ENCODE assay signal across 8 cellular contexts in the genomic region with DNA sequence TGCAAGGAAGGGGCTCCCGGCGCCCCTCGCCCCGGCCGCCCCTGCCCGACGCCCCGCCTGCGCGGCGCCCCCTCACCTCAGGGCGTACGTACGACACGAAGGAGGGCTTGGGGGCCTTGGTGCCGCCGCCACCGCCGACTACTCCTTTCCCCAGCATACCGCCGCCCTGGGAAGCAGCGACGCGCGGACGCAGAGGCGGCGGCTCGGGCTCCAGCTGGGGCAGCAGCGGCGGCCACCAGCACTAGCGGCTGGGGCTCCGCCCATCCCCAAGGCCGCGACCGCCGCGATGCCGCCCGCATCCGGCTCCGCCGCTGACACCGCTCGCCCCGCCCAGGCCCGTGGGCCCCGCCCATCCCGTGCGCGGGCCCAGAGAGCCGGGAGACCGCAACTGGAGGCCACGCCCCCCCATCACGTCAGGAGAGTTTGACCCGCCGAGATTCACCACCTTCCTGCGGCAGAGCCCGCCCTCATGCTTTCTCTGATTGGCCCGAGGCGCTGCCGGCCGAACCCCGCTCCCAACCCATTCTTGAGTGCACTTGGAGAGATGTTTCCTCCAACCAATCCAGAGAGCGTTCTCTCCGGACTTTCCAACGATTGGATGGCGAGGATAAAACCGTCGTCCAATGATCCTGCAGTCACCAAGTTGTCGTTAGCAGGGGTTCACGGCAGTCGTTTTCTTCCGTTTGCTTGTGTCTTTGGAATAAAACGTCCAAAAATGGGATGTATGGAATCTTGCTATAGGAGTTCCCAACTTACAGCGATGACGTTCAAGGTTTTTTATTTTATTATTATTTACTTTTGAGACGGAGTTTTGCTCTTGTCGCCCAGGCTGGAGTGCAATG. TPM values are rescaled to one million over a fixed set of nuclear protein-coding genes. Genes with fewer than 3 reads are reported as not detected.
A peak's percentile ranks its signal among the peaks of the same experiment; 100 is the strongest.
DNase-seq lines count a peak whose midpoint lies in the region; ATAC-seq and TF ChIP-seq lines count a peak whose summit lies in the region.

A gene with protein sequence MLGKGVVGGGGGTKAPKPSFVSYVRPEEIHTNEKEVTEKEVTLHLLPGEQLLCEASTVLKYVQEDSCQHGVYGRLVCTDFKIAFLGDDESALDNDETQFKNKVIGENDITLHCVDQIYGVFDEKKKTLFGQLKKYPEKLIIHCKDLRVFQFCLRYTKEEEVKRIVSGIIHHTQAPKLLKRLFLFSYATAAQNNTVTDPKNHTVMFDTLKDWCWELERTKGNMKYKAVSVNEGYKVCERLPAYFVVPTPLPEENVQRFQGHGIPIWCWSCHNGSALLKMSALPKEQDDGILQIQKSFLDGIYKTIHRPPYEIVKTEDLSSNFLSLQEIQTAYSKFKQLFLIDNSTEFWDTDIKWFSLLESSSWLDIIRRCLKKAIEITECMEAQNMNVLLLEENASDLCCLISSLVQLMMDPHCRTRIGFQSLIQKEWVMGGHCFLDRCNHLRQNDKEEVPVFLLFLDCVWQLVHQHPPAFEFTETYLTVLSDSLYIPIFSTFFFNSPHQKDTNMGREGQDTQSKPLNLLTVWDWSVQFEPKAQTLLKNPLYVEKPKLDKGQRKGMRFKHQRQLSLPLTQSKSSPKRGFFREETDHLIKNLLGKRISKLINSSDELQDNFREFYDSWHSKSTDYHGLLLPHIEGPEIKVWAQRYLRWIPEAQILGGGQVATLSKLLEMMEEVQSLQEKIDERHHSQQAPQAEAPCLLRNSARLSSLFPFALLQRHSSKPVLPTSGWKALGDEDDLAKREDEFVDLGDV (minus strand): TSS at position 258 of the 842 bp plus-strand sequence. CDS start 101 bp downstream, at position 157.

- no peaks in the 10 kb centered on the region for H3K9me2 ChIP-seq in PC-3 (replicated peaks; ENCODE audit: low read length)

- peak within 1 kb of the TSS; percentile 89 for H2AFZ ChIP-seq in PC-3 (ENCODE audit: low read length)

- POLR2A ChIA-PET in PC-3 (lab: Charles Lee; ENCODE audit: unreplicated experiment) = no interaction called here

- H3K4me3 ChIP-seq in PC-3 (ENCODE audit: low read length) (peak within 1 kb of the TSS; percentile 76), epithelial cell of esophagus (ENCODE audit: low read length) (peak within 1 kb of the TSS; percentile 75), mononuclear cell (ENCODE audit: low read length) (peak within 1 kb of the TSS; percentile 74)

- no TSS peak for BruUV-seq in PC-3 (replicated peaks; lab: Mats Ljungman, UMichigan)

- TF ChIP-seq RAD21 in Ishikawa (IDR thresholded peaks at IDR 0.05; ENCODE audit: low read depth) = no peak

- DNase-seq in DMS114 treated with DMSO at 0.1 percent for 48 hours (lab: John Stamatoyannopoulos, UW; ENCODE audit: unreplicated experiment) (peak; percentile 98), PC-3 (peak; percentile 99), activated T-cell treated with anti-CD3 and anti-CD28 coated beads for 48 hours (ENCODE audit: low read depth) (peak; percentile 100), epithelial cell of esophagus (ENCODE audit: low read depth) (peak; percentile 100)
- peak; percentile 99 for DNase-seq in stimulated activated CD8-positive, alpha-beta memory T cell treated with anti-CD3 and anti-CD28 coated beads, Interleukin-4, amount 100 ng/mL, for 1 hour (ENCODE audit: low read depth in 2 of 2, low spot score in 1 of 2)

- H3K9me3 ChIP-seq in PC-3 (ENCODE audit: low read length) (no peaks in the 10 kb centered on the region), mononuclear cell (ENCODE audit: low read depth, low read length) (no peaks in the 10 kb centered on the region)

- peaks cover 9% of the 10 kb centered on the region; the same call in 1 of the 2 replicates for H3K4me1 ChIP-seq in PC-3 (ENCODE audit: insufficient read depth, low read length)
- peaks cover 42% of the 10 kb centered on the region for H3K4me1 ChIP-seq in mononuclear cell (ENCODE audit: insufficient read depth, low read length)

- intact Hi-C loops in PC-3 (cut with micrococcal nuclease) = loop anchor here (1.0 to 2.0 kb wide), 2 partner anchors 79 to 138 kb away; a partner anchor contains a TSS

- ATAC-seq in GM21576 (IDR thresholded peaks at IDR 0.05; ENCODE audit: unreplicated experiment) (peak; percentile 90), PC-3 (peak; percentile 94)

- no peak for TF ChIP-seq EP300 in Ishikawa (IDR thresholded peaks at IDR 0.05; ENCODE audit: borderline replicate concordance)

- no peak for TF ChIP-seq CTCF in PC-3 (conservative IDR thresholded peaks at IDR 0.05; ENCODE audit: low read depth, low read length)
- no peak for TF ChIP-seq CTCF in epithelial cell of esophagus (IDR thresholded peaks at IDR 0.05; ENCODE audit: insufficient read depth, low read depth, low read length, missing control alignments)

- H3K4me2 ChIP-seq in PC-3 (ENCODE audit: low read length) = peak within 1 kb of the TSS; percentile 95

- H4K20me1 ChIP-seq in PC-3 (ENCODE audit: low read length) = peaks cover 7% of the 10 kb centered on the region

- H3K27ac ChIP-seq in PC-3 (ENCODE audit: low read length) = peak within 1 kb of the TSS; percentile 31; the same call in 1 of the 2 replicates

- no peaks in the 10 kb centered on the region for H3F3A ChIP-seq in PC-3 (ENCODE audit: low read length, unreplicated experiment)

- H3K27me3 ChIP-seq in PC-3 (ENCODE audit: low read length) = no peaks in the 10 kb centered on the region
- H3K27me3 ChIP-seq in mononuclear cell (ENCODE audit: insufficient read depth, low read length) = no peaks in the 10 kb centered on the region

- peak within 1 kb of the TSS; percentile 86 for H3K9ac ChIP-seq in PC-3 (ENCODE audit: low read length)

- 0 out of 2 replicates have a peak, but pooled peaks cover 4% of the 10 kb centered on the region for H3K36me3 ChIP-seq in PC-3 (ENCODE audit: low read depth, low read length)

- H3K79me2 ChIP-seq in PC-3 (ENCODE audit: low read length) = peaks cover 45% of the 10 kb centered on the region

- CTCF ChIA-PET in PC-3 (lab: Charles Lee) = no interaction called here

TF ChIP-seq in Ishikawa, 13 proteins besides CTCF, POLR2A, EP300 and RAD21:
- TF ChIP-seq TEAD4 (IDR thresholded peaks at IDR 0.05) (no peak), TCF12 (IDR thresholded peaks at IDR 0.05; ENCODE audit: low read depth) (no peak), YY1 (IDR thresholded peaks at IDR 0.05; ENCODE audit: low read depth) (peak; percentile 51), CEBPB (IDR thresholded peaks at IDR 0.05) (no peak), NFIC (IDR thresholded peaks at IDR 0.05) (no peak; the same call in 1 of the 2 replicates), EGR1 (IDR thresholded peaks at IDR 0.05) (no peak), FOXM1 (IDR thresholded peaks at IDR 0.05; ENCODE audit: borderline replicate concordance, low read depth) (no peak), TAF1 (IDR thresholded peaks at IDR 0.05; ENCODE audit: low read depth) (peak; percentile 17; the same call in 1 of the 2 replicates), ZBTB7A (IDR thresholded peaks at IDR 0.05; ENCODE audit: low read depth) (peak; percentile 89), CREB1 (IDR thresholded peaks at IDR 0.05; ENCODE audit: low read depth) (peak; percentile 31)
- TF ChIP-seq, protein P1, sequence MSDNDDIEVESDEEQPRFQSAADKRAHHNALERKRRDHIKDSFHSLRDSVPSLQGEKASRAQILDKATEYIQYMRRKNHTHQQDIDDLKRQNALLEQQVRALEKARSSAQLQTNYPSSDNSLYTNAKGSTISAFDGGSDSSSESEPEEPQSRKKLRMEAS (IDR thresholded peaks at IDR 0.05) = peak; percentile 25; the same call in 1 of the 2 replicates
- TF ChIP-seq, protein P2, sequence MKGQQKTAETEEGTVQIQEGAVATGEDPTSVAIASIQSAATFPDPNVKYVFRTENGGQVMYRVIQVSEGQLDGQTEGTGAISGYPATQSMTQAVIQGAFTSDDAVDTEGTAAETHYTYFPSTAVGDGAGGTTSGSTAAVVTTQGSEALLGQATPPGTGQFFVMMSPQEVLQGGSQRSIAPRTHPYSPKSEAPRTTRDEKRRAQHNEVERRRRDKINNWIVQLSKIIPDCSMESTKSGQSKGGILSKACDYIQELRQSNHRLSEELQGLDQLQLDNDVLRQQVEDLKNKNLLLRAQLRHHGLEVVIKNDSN (IDR thresholded peaks at IDR 0.05) = no peak
- TF ChIP-seq, protein P3, sequence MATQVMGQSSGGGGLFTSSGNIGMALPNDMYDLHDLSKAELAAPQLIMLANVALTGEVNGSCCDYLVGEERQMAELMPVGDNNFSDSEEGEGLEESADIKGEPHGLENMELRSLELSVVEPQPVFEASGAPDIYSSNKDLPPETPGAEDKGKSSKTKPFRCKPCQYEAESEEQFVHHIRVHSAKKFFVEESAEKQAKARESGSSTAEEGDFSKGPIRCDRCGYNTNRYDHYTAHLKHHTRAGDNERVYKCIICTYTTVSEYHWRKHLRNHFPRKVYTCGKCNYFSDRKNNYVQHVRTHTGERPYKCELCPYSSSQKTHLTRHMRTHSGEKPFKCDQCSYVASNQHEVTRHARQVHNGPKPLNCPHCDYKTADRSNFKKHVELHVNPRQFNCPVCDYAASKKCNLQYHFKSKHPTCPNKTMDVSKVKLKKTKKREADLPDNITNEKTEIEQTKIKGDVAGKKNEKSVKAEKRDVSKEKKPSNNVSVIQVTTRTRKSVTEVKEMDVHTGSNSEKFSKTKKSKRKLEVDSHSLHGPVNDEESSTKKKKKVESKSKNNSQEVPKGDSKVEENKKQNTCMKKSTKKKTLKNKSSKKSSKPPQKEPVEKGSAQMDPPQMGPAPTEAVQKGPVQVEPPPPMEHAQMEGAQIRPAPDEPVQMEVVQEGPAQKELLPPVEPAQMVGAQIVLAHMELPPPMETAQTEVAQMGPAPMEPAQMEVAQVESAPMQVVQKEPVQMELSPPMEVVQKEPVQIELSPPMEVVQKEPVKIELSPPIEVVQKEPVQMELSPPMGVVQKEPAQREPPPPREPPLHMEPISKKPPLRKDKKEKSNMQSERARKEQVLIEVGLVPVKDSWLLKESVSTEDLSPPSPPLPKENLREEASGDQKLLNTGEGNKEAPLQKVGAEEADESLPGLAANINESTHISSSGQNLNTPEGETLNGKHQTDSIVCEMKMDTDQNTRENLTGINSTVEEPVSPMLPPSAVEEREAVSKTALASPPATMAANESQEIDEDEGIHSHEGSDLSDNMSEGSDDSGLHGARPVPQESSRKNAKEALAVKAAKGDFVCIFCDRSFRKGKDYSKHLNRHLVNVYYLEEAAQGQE (IDR thresholded peaks at IDR 0.05; ENCODE audit: low read depth) = no peak

RNA-seq across cellular contexts. Expression of the gene that starts here (rescaled TPM):
- total RNA-seq in PC-3 (2014; rRNA removed) (14.5 and 16.0 TPM in 2 replicates), mononuclear cell (31.1 TPM)

Comparison
In these comparisons a context has a peak if more than half of its experiments do, and no peak if none do; other contexts are left out.
1. Peak in every context shown above with its lines: DNase-seq, ATAC-seq, H3K4me3 ChIP-seq and H3K27ac ChIP-seq.